Comparison of ENCODE assay signal across 15 cellular contexts in genomic region chr14:64741200-64741599, GRCh38. TPM values are rescaled to one million over a fixed set of nuclear protein-coding genes. Genes with fewer than 3 reads are reported as not detected.
DNase-seq lines count a peak whose midpoint lies in the region; ATAC-seq and TF ChIP-seq lines count a peak whose summit lies in the region.
"Had no signal": no experiment of that assay in that cellular context is flagged by ENCODE, and none has a peak within 500 bp of the region (broad histone marks: within the 10 kb centered on the region; RNA-seq: fewer than 3 reads in every experiment).

No MANE protein-coding gene starts in this region.

- DNase-seq in Caco-2 (no peak), endothelial cell (ENCODE audit: low spot score) (no peak), amniotic stem cell (lab: John Stamatoyannopoulos, UW) (no peak), ecto neural progenitor cell (ENCODE audit: low spot score) (no peak)
- DNase-seq in stimulated activated effector memory CD8-positive, alpha-beta T cell treated with anti-CD3 and anti-CD28 coated beads, Interleukin-12 subunit alpha, Interleukin-12 subunit beta, amount 100 ng/mL, for 72 hours (ENCODE audit: low spot score in 2 of 2), result no peak
- DNase-seq: BE2C; CD4-positive, alpha-beta memory T cell; DMS153; DMS79 treated with DMSO at 0.1 percent for 48 hours; EL; GM23248 had no signal

- H3K36me3 ChIP-seq in Caco-2 (ENCODE audit: control insufficient read depth, insufficient read depth, low read length), result peaks cover 12% of the 10 kb centered on the region
- H3K36me3 ChIP-seq in HEK293 (ENCODE audit: control insufficient read depth in 2 of 2, insufficient read depth in 1 of 2, low read length in 2 of 2), result peaks cover 7 to 91% of the 10 kb centered on the region in 2 experiments; a peak in 2 of 3 replicates

- H3K4me1 ChIP-seq in Caco-2 (0 out of 2 replicates have a peak, but pooled peaks cover 3% of the 10 kb centered on the region), HEK293 (ENCODE audit: control insufficient read depth, insufficient read depth, low read length) (no peaks in the 10 kb centered on the region)
- H3K4me1 ChIP-seq: BE2C had no signal

- CTCF ChIA-PET in Caco-2 (lab: Charles Lee), result no interaction called here
- CTCF ChIA-PET in HEK293 (lab: Yijun Ruan, JAX), result interaction anchor here (0.7 to 1.9 kb wide), 2 partner anchors 21 to 69 kb away, joined by 4 to 6 read pairs; no protein-coding TSS in a partner anchor

- H3K27me3 ChIP-seq in Caco-2 (replicated peaks; ENCODE audit: control insufficient read depth, insufficient read depth, low read length), result no peaks in the 10 kb centered on the region
- H3K27me3 ChIP-seq: BE2C had no signal

- ATAC-seq in stimulated activated effector memory CD8-positive, alpha-beta T cell treated with anti-CD3 and anti-CD28 coated beads, Interleukin-12 subunit alpha, Interleukin-12 subunit beta, amount 100 ng/mL, for 72 hours, result no peak
- ATAC-seq: A549, HCT116 had no signal

- H3K36me3 Mint-ChIP-seq in Caco-2 (ENCODE audit: insufficient read depth, unreplicated experiment), result peaks cover 76% of the 10 kb centered on the region
- peaks cover 29% of the 10 kb centered on the region for H3K36me3 Mint-ChIP-seq in endothelial cell (ENCODE audit: low read depth, unreplicated experiment)
- H3K36me3 Mint-ChIP-seq in stimulated activated effector memory CD8-positive, alpha-beta T cell treated with anti-CD3 and anti-CD28 coated beads, Interleukin-12 subunit alpha, Interleukin-12 subunit beta, amount 100 ng/mL, for 72 hours, result peaks cover 12% of the 10 kb centered on the region

- intact Hi-C loops in Caco-2 (cut with micrococcal nuclease; ENCODE audit: unreplicated experiment), result no loop called here

- BruUV-seq in Caco-2 (replicated peaks; lab: Mats Ljungman, UMichigan), result no TSS peak

- no peaks in the 10 kb centered on the region for H3K4me1 Mint-ChIP-seq in Caco-2 (ENCODE audit: low read depth, unreplicated experiment)
- peaks cover 6% of the 10 kb centered on the region for H3K4me1 Mint-ChIP-seq in endothelial cell (ENCODE audit: unreplicated experiment)
- peaks cover 17% of the 10 kb centered on the region for H3K4me1 Mint-ChIP-seq in stimulated activated effector memory CD8-positive, alpha-beta T cell treated with anti-CD3 and anti-CD28 coated beads, Interleukin-12 subunit alpha, Interleukin-12 subunit beta, amount 100 ng/mL, for 72 hours

- H3K27ac ChIP-seq in HEK293 (ENCODE audit: extremely low read depth, low read depth, low read length), result no peak overlapping the region
- H3K27ac ChIP-seq: A549, C4-2B, GM23248 had no signal

- no peaks in the 10 kb centered on the region for H3K9me3 ChIP-seq in Caco-2
- no peaks in the 10 kb centered on the region for H3K9me3 ChIP-seq in HEK293 (ENCODE audit: control insufficient read depth, insufficient read depth, low read depth, low read length)
- H3K9me3 ChIP-seq: A549, BE2C had no signal

- H3K27me3 Mint-ChIP-seq in Caco-2 (ENCODE audit: insufficient read depth, unreplicated experiment) (no peaks in the 10 kb centered on the region), endothelial cell (ENCODE audit: unreplicated experiment) (peaks cover 10% of the 10 kb centered on the region)
- H3K27me3 Mint-ChIP-seq: CD4-positive, alpha-beta memory T cell had no signal

- no peak overlapping the region for H3K4me3 ChIP-seq in Caco-2 (ENCODE audit: low read depth, low read length)
- no peak overlapping the region for H3K4me3 ChIP-seq in HEK293 (ENCODE audit: low read depth, low read length)
- H3K4me3 ChIP-seq: A549, GM23248 had no signal

- POLR2A ChIA-PET in Caco-2 (lab: Charles Lee), result no interaction called here
- POLR2A ChIA-PET in HEK293 (lab: Yijun Ruan, JAX), result no interaction called here

- TF ChIP-seq CTCF in Caco-2 (IDR thresholded peaks at IDR 0.05; ENCODE audit: insufficient read depth in 1 of 2, low read depth in 1 of 2, low read length in 1 of 2, severe bottlenecking in 1 of 2, unreplicated experiment in 1 of 2), result no peak
- TF ChIP-seq CTCF in HEK293 (tag by site-specific recombination; IDR thresholded peaks at IDR 0.05), result no peak
- TF ChIP-seq CTCF in endothelial cell (IDR thresholded peaks at IDR 0.05; ENCODE audit: unreplicated experiment), result no peak

- H3K9me3 Mint-ChIP-seq in Caco-2 (ENCODE audit: unreplicated experiment), result no peaks in the 10 kb centered on the region
- H3K9me3 Mint-ChIP-seq in endothelial cell (ENCODE audit: unreplicated experiment), result no peaks in the 10 kb centered on the region
- H3K9me3 Mint-ChIP-seq in stimulated activated effector memory CD8-positive, alpha-beta T cell treated with anti-CD3 and anti-CD28 coated beads, Interleukin-12 subunit alpha, Interleukin-12 subunit beta, amount 100 ng/mL, for 72 hours, result no peaks in the 10 kb centered on the region

- H3K27ac Mint-ChIP-seq in Caco-2 (ENCODE audit: unreplicated experiment) (peak overlapping the region; percentile 17), endothelial cell (ENCODE audit: unreplicated experiment) (no peak overlapping the region)
- peak overlapping the region; percentile 84 for H3K27ac Mint-ChIP-seq in stimulated activated effector memory CD8-positive, alpha-beta T cell treated with anti-CD3 and anti-CD28 coated beads, Interleukin-12 subunit alpha, Interleukin-12 subunit beta, amount 100 ng/mL, for 72 hours

- H3K4me3 Mint-ChIP-seq in Caco-2 (ENCODE audit: unreplicated experiment) (no peak overlapping the region), endothelial cell (ENCODE audit: unreplicated experiment) (peak overlapping the region; percentile 59)
- H3K4me3 Mint-ChIP-seq in stimulated activated effector memory CD8-positive, alpha-beta T cell treated with anti-CD3 and anti-CD28 coated beads, Interleukin-12 subunit alpha, Interleukin-12 subunit beta, amount 100 ng/mL, for 72 hours, result no peak overlapping the region

TF ChIP-seq in HEK293, 187 proteins besides CTCF, POLR2A, EP300 and RAD21:
- TF ChIP-seq ZNF555 (tag by site-specific recombination; conservative IDR thresholded peaks at IDR 0.05), result no peak
- no peak for TF ChIP-seq ZNF488 (tag by site-specific recombination; IDR thresholded peaks at IDR 0.05)
- no peak for TF ChIP-seq YY1 (tag by site-specific recombination; IDR thresholded peaks at IDR 0.05)
- TF ChIP-seq ZNF596 (tag by site-specific recombination; IDR thresholded peaks at IDR 0.05), result no peak
- no peak for TF ChIP-seq ZNF169 (tag by site-specific recombination; IDR thresholded peaks at IDR 0.05)
- 0 out of 2 replicates have a peak, but pooled peaks have one; percentile 26 for TF ChIP-seq ZNF600 (tag by site-specific recombination; IDR thresholded peaks at IDR 0.05)
TF ChIP-seq in HEK293: peak in this region for 1.

RNA-seq across cellular contexts. Expression of gene PLEKHG3, which starts 37.0 kb away (rescaled TPM):
- total RNA-seq in Caco-2 (2022) (85.9 and 90.8 TPM in 2 replicates), endothelial cell (ENCODE audit: unreplicated experiment) (31.4 TPM)
